Comparison of ENCODE assay signal across 10 cellular contexts in genomic region chr4:2257361-2258001, GRCh38. TPM values are rescaled to one million over a fixed set of nuclear protein-coding genes. Genes with fewer than 3 reads are reported as not detected.
DNase-seq lines count a peak whose midpoint lies in the region; ATAC-seq and TF ChIP-seq lines count a peak whose summit lies in the region.
"Had no signal": no experiment of that assay in that cellular context is flagged by ENCODE, and none has a peak within 500 bp of the region (broad histone marks: within the 10 kb centered on the region; RNA-seq: fewer than 3 reads in every experiment).

No MANE protein-coding gene starts in this region.

- H3K27ac ChIP-seq in SK-N-SH (ENCODE audit: low read depth in 2 of 2, low read length in 1 of 2) (no peak overlapping the region; a peak in 1 of 4 replicates), coronary artery (peak overlapping the region; percentile 86 to 98), testis (peak overlapping the region; percentile 93 to 98)
- H3K27ac ChIP-seq: 22Rv1, PC-9 had no signal

- H3K4me1 ChIP-seq in SK-N-SH (ENCODE audit: control insufficient read depth in 1 of 2, insufficient read depth in 2 of 2, low read depth in 1 of 2, low read length in 1 of 2) = peaks cover 5 to 54% of the 10 kb centered on the region in 2 experiments; a peak in 2 of 4 replicates
- H3K4me1 ChIP-seq in testis = peaks cover 66% of the 10 kb centered on the region

- H3F3A ChIP-seq in SK-N-SH (replicated peaks; ENCODE audit: insufficient read depth) = no peaks in the 10 kb centered on the region

- H3K9me3 ChIP-seq in SK-N-SH (no peaks in the 10 kb centered on the region), testis (no peaks in the 10 kb centered on the region)

- no peak overlapping the region for H2AFZ ChIP-seq in SK-N-SH (ENCODE audit: low read depth)
- H2AFZ ChIP-seq: PC-9 had no signal

- H4K20me1 ChIP-seq in SK-N-SH (ENCODE audit: insufficient read depth) = peaks cover 78% of the 10 kb centered on the region

- TF ChIP-seq RAD21 in SK-N-SH (IDR thresholded peaks at IDR 0.05; ENCODE audit: low read length) = no peak

- H3K9me2 ChIP-seq in SK-N-SH = no peaks in the 10 kb centered on the region

- DNase-seq in SK-N-SH = peak; percentile 16
- DNase-seq in coronary artery (ENCODE audit: low spot score) = peak; percentile 76
- peak; percentile 82 for DNase-seq in mesenteric fat pad (ENCODE audit: low spot score)
- peak; percentile 36 for DNase-seq in testis
- DNase-seq in DMS 273 (lab: John Stamatoyannopoulos, UW; ENCODE audit: unreplicated experiment) = no peak
- no peak for DNase-seq in DMS153 (lab: John Stamatoyannopoulos, UW)
- DNase-seq in GM10248 (ENCODE audit: extremely low spot score) = no peak
- DNase-seq: PC-9 had no signal

- H3K36me3 ChIP-seq in SK-N-SH (replicated peaks in 1 of 2; ENCODE audit: control insufficient read depth in 1 of 2, insufficient read depth in 2 of 2, low read length in 1 of 2) (peaks cover 0 to 53% of the 10 kb centered on the region in 2 experiments), testis (ENCODE audit: low read depth, missing control alignments) (no peaks in the 10 kb centered on the region)

- CTCF ChIA-PET in SK-N-SH (lab: Yijun Ruan, JAX) (interaction anchor here (0.9 to 1.4 kb wide), 4 partner anchors 37 to 205 kb away, joined by 3 to 4 read pairs (median 3); no protein-coding TSS in a partner anchor), GM10248 (lab: Yijun Ruan, JAX) (interaction anchor here (0.8 to 1.6 kb wide), 4 partner anchors 8 to 37 kb away, joined by 3 read pairs; no protein-coding TSS in a partner anchor)

- H3K27me3 ChIP-seq in SK-N-SH (ENCODE audit: insufficient read depth) (no peaks in the 10 kb centered on the region), testis (no peaks in the 10 kb centered on the region)

- 80% methylated on average over 2 of the region's 14 CpGs for WGBS in SK-N-SH (ENCODE audit: low lambda C conversion rate)
- 44 to 76% methylated on average over 5 to 11 of the region's 14 CpGs for WGBS in testis, 2 donors

- H3K4me2 ChIP-seq in SK-N-SH = no peak overlapping the region
- H3K4me2 ChIP-seq: PC-9 had no signal

- no peak overlapping the region for H3K4me3 ChIP-seq in SK-N-SH (ENCODE audit: low read depth in 2 of 2, low read length in 1 of 2)
- peak overlapping the region; percentile 56 for H3K4me3 ChIP-seq in coronary artery
- H3K4me3 ChIP-seq in testis = no peak overlapping the region
- H3K4me3 ChIP-seq: PC-9 had no signal

- peaks cover 47% of the 10 kb centered on the region for H3K79me2 ChIP-seq in SK-N-SH (ENCODE audit: insufficient read depth)

- intact Hi-C loops in testis (cut with DNase I; ENCODE audit: low total_unique reads) = no loop called here

- no peak for TF ChIP-seq EP300 in SK-N-SH (IDR thresholded peaks at IDR 0.05; ENCODE audit: borderline replicate concordance in 1 of 2, low read depth in 1 of 2, low read length in 1 of 2)

- POLR2A ChIA-PET in SK-N-SH (lab: Yijun Ruan, JAX) (interaction anchor here (1.0 kb wide), 1 partner anchor 13 kb away, joined by 3 read pairs; no protein-coding TSS in a partner anchor), GM10248 (lab: Yijun Ruan, JAX) (interaction anchor here (0.6 to 1.7 kb wide), 2 partner anchors 9 to 19 kb away, joined by 3 to 5 read pairs; no protein-coding TSS in a partner anchor)

- no peak overlapping the region for H3K9ac ChIP-seq in SK-N-SH

- TF ChIP-seq CTCF in SK-N-SH (IDR thresholded peaks at IDR 0.05) (no peak), coronary artery (IDR thresholded peaks at IDR 0.05) (no peak), testis (IDR thresholded peaks at IDR 0.05) (no peak), GM10248 (IDR thresholded peaks at IDR 0.05; ENCODE audit: control extremely low read depth, extremely low read depth, low read depth, missing control alignments) (no peak)

- no peak for TF ChIP-seq POLR2A in testis (IDR thresholded peaks at IDR 0.05)

- ATAC-seq in SK-N-SH treated with all-trans-retinoic acid at 6 μM for 48 hours = no peak

TF ChIP-seq in SK-N-SH, 30 proteins besides CTCF, POLR2A, EP300 and RAD21:
- TF ChIP-seq FOXM1 (IDR thresholded peaks at IDR 0.05; ENCODE audit: low read depth) = no peak
- TF ChIP-seq YY1 (IDR thresholded peaks at IDR 0.05; ENCODE audit: low read depth) = no peak
- TF ChIP-seq SMC3 (IDR thresholded peaks at IDR 0.05; ENCODE audit: low read depth, low read length) = no peak
- no peak for TF ChIP-seq FOXJ3 (CRISPR knock-in tag; IDR thresholded peaks at IDR 0.05)
- no peak for TF ChIP-seq MEF2A (IDR thresholded peaks at IDR 0.05; ENCODE audit: borderline replicate concordance, low read depth)

TF ChIP-seq in SK-N-SH treated with all-trans-retinoic acid at 6 μM for 48 hours, 23 proteins besides CTCF, POLR2A, EP300 and RAD21:
- TF ChIP-seq CSRNP3 (CRISPR knock-in tag; IDR thresholded peaks at IDR 0.05) (no peak), ZC3H10 (CRISPR knock-in tag; IDR thresholded peaks at IDR 0.05) (no peak), PATZ1 (CRISPR knock-in tag; IDR thresholded peaks at IDR 0.05; ENCODE audit: borderline replicate concordance) (no peak), ISL1 (CRISPR knock-in tag; IDR thresholded peaks at IDR 0.05) (no peak), ESRRG (CRISPR knock-in tag; IDR thresholded peaks at IDR 0.05) (no peak), ZNF8 (CRISPR knock-in tag; IDR thresholded peaks at IDR 0.05) (no peak), ZFP30 (CRISPR knock-in tag; IDR thresholded peaks at IDR 0.05) (no peak), OSR1 (CRISPR knock-in tag; IDR thresholded peaks at IDR 0.05) (no peak), CREB5 (CRISPR knock-in tag; IDR thresholded peaks at IDR 0.05; ENCODE audit: low read depth) (no peak), TCF4 (CRISPR knock-in tag; IDR thresholded peaks at IDR 0.05; ENCODE audit: borderline replicate concordance) (no peak), RARB (CRISPR knock-in tag; IDR thresholded peaks at IDR 0.05) (no peak), PPARA (CRISPR knock-in tag; IDR thresholded peaks at IDR 0.05; ENCODE audit: borderline replicate concordance) (no peak), ZNF70 (CRISPR knock-in tag; IDR thresholded peaks at IDR 0.05) (no peak)

RNA-seq across cellular contexts. Expression of gene MXD4, which starts 4.4 kb away (rescaled TPM):
- polyA plus RNA-seq in SK-N-SH (2012; rRNA removed) = 38.6 and 42.2 TPM in 2 replicates
- polyA plus RNA-seq in SK-N-SH (2012; cell fraction: cytosol; rRNA removed) = 17.3 and 28.2 TPM in 2 replicates
- polyA plus RNA-seq in SK-N-SH (2012; cell fraction: nucleus; rRNA removed) = 58.8 and 62.0 TPM in 2 replicates
- 61.3 TPM for total RNA-seq in mesenteric fat pad
- 10 to 100 TPM; 73.8 to 76.4 TPM for total RNA-seq in testis
- 51.6 TPM for polyA plus RNA-seq in testis (ENCODE audit: insufficient read depth, low read depth, low replicate concordance)

RNA-seq across cellular contexts. Expression of gene HAUS3, which starts 15.6 kb away (rescaled TPM):
- 6.3 and 6.4 TPM in 2 replicates for polyA plus RNA-seq in SK-N-SH (2012; rRNA removed)
- 4.0 and 4.4 TPM in 2 replicates for polyA plus RNA-seq in SK-N-SH (2012; cell fraction: cytosol; rRNA removed)
- polyA plus RNA-seq in SK-N-SH (2012; cell fraction: nucleus; rRNA removed) = 15.3 and 15.8 TPM in 2 replicates
- total RNA-seq in mesenteric fat pad = 12.7 TPM
- 10 to 100 TPM; 40.1 to 44.0 TPM for total RNA-seq in testis
- polyA plus RNA-seq in testis (ENCODE audit: insufficient read depth, low read depth, low replicate concordance) = 13.8 TPM

RNA-seq across cellular contexts. Expression of gene POLN, which starts 15.6 kb away (rescaled TPM):
- 0.67 and 1.2 TPM in 2 replicates for polyA plus RNA-seq in SK-N-SH (2012; rRNA removed)
- polyA plus RNA-seq in SK-N-SH (2012; cell fraction: cytosol; rRNA removed) = 0.31 and 0.38 TPM in 2 replicates
- 4.2 and 4.9 TPM in 2 replicates for polyA plus RNA-seq in SK-N-SH (2012; cell fraction: nucleus; rRNA removed)
- 12.8 TPM for total RNA-seq in mesenteric fat pad
- 10 to 100 TPM; 22.9 to 23.7 TPM for total RNA-seq in testis
- 12.2 TPM for polyA plus RNA-seq in testis (ENCODE audit: insufficient read depth, low read depth, low replicate concordance)

Comparison
In these comparisons a context has a peak if more than half of its experiments do, and no peak if none do; other contexts are left out.
1. DNase-seq: peak in SK-N-SH (single experiment), coronary artery (single experiment), mesenteric fat pad (single experiment) and testis (single experiment); none in DMS 273 (single experiment), DMS153 (single experiment) and GM10248 (single experiment).
2. H3K27ac ChIP-seq: peak in coronary artery (2 of 2) and testis (2 of 2); none in SK-N-SH (0 of 2).